1 cellular context compared by ENCODE assay signal in genomic region chr20:8756410-8756809, GRCh38.
TF ChIP-seq lines count a peak whose summit lies in the region.

No MANE protein-coding gene starts in this region.

TF ChIP-seq in GM23338, 12 proteins besides CTCF, POLR2A, EP300 and RAD21 (continued from another document):
- no peak for TF ChIP-seq ZNF462 (CRISPR knock-in tag; IDR thresholded peaks at IDR 0.05)
- no peak for TF ChIP-seq JUNB (IDR thresholded peaks at IDR 0.05; ENCODE audit: unreplicated experiment)
